ENCODE assay signal across 1 cellular context in genomic region chr14:103828315-103828967, GRCh38.
TF ChIP-seq lines count a peak whose summit lies in the region.

No MANE protein-coding gene starts in this region.

TF ChIP-seq in HepG2, 621 proteins besides CTCF, POLR2A, EP300 and RAD21:
- TF ChIP-seq MED13 (CRISPR knock-in tag; IDR thresholded peaks at IDR 0.05) (no peak), CCAR2 (optimal IDR thresholded peaks at IDR 0.05; ENCODE audit: low read depth, low read length) (no peak), PRDM10 (CRISPR knock-in tag; IDR thresholded peaks at IDR 0.05; ENCODE audit: low read depth) (no peak), ZNF142 (CRISPR knock-in tag; IDR thresholded peaks at IDR 0.05) (no peak), KMT2B (CRISPR knock-in tag; IDR thresholded peaks at IDR 0.05) (no peak), PHF21A (CRISPR knock-in tag; IDR thresholded peaks at IDR 0.05) (no peak), ZNF800 (CRISPR knock-in tag; IDR thresholded peaks at IDR 0.05) (no peak), ZFYVE20 (CRISPR knock-in tag; IDR thresholded peaks at IDR 0.05; ENCODE audit: borderline replicate concordance, low read depth) (no peak), ZNF704 (CRISPR knock-in tag; IDR thresholded peaks at IDR 0.05; ENCODE audit: borderline replicate concordance) (no peak)
